Comparison of ENCODE assay signal across 12 cellular contexts in the genomic region with DNA sequence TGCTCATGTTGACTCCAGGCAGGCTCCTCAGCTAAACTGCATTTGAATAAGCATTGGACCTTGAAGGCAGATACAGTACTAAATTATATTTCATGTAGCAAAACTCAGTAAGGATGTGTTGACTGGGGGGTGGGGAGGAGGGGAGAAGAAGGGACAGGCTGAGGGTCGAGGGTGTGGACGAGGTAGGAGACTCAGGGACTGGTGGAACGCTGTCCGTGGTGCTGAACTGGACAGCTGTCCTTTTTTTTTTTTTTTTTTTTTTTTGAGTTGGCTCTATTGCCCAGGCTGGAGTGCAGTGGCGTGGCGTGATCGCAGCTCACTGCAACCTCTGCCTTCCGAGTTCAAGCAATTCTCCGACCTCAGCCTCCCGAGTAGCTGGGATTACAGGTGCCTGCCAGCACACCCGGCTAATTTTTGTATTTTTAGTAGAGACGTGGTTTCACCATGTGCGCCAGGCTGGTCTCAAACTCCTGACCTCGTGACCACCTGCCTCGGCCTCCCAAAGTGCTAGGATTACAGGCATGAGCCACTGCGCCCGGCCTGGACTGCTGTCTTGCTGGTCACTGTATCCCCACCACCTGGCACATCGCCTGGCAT. TPM values are rescaled to one million over a fixed set of nuclear protein-coding genes. Genes with fewer than 3 reads are reported as not detected.
A peak's percentile ranks its signal among the peaks of the same experiment; 100 is the strongest.
DNase-seq lines count a peak whose midpoint lies in the region; ATAC-seq and TF ChIP-seq lines count a peak whose summit lies in the region.
"Had no signal": no experiment of that assay in that cellular context is flagged by ENCODE, and none has a peak within 500 bp of the region (broad histone marks: within the 10 kb centered on the region; RNA-seq: fewer than 3 reads in every experiment).

No MANE protein-coding gene starts in this region.

- intact Hi-C loops in A673 (cut with micrococcal nuclease; ENCODE audit: unreplicated experiment) = no loop called here

- 15 to 18% methylated on average over 18 of the region's 18 CpGs for WGBS in GM23248 (ENCODE audit: low coverage in 1 of 2, low lambda C conversion rate in 2 of 2, missing lambda C conversion rate in 2 of 2), 2 experiments

- no peak for TF ChIP-seq CTCF in A673 (conservative IDR thresholded peaks at IDR 0.05; ENCODE audit: low read depth, low read length)
- TF ChIP-seq CTCF in fibroblast of villous mesenchyme (IDR thresholded peaks at IDR 0.05; ENCODE audit: insufficient read depth, low read depth, low read length) = no peak
- TF ChIP-seq CTCF in right atrium auricular region (IDR thresholded peaks at IDR 0.05) = no peak

- H3K9me3 ChIP-seq in A673 (ENCODE audit: low read depth, low read length, poor library complexity, severe bottlenecking) (no peaks in the 10 kb centered on the region), GM23248 (ENCODE audit: low read depth) (no peaks in the 10 kb centered on the region), right atrium auricular region (no peaks in the 10 kb centered on the region)

- no peaks in the 10 kb centered on the region for H3K9me2 ChIP-seq in GM23248 (ENCODE audit: insufficient read depth)

- CTCF ChIA-PET in A673 (lab: Charles Lee) = no interaction called here

- H3K27me3 ChIP-seq in A673 (replicated peaks; ENCODE audit: insufficient read depth, low read depth, low read length, poor library complexity) (peaks cover 8% of the 10 kb centered on the region), GM23248 (replicated peaks; ENCODE audit: insufficient read depth) (no peaks in the 10 kb centered on the region), right atrium auricular region (no peaks in the 10 kb centered on the region)

- H3K27ac ChIP-seq in A673 (ENCODE audit: low read depth, low read length, poor library complexity, severe bottlenecking) = no peak overlapping the region
- H3K27ac ChIP-seq in GM23248 = no peak overlapping the region
- no peak overlapping the region for H3K27ac ChIP-seq in right atrium auricular region
- H3K27ac ChIP-seq: C4-2B had no signal

- DNase-seq in A673 (ENCODE audit: low spot score) (peak; percentile 25), GM23248 (peak; percentile 36), RPMI7951 (ENCODE audit: low read depth) (peak; percentile 38), fibroblast of villous mesenchyme (ENCODE audit: low read depth) (peak; percentile 26), NCI-H446 (lab: John Stamatoyannopoulos, UW) (no peak), right atrium auricular region (ENCODE audit: low spot score) (no peak), NCI-H2081 treated with DMSO at 0.1 percent for 48 hours (lab: John Stamatoyannopoulos, UW) (no peak)
- DNase-seq: stimulated activated CD4-positive, alpha-beta T cell treated with anti-CD3 and anti-CD28 coated beads, Interleukin-4, amount 100 ng/mL, for 4 hours; T-helper 9 cell had no signal

- H3F3A ChIP-seq in GM23248 (ENCODE audit: insufficient read depth) = no peaks in the 10 kb centered on the region

- no peak overlapping the region for H3K9ac ChIP-seq in GM23248

- POLR2A ChIA-PET in A673 (lab: Charles Lee; ENCODE audit: low non-redundant PET) = interaction anchor here (0.6 kb wide), 1 partner anchor 43 kb away, joined by 3 read pairs; no protein-coding TSS in a partner anchor

- H4K20me1 ChIP-seq in GM23248 (ENCODE audit: insufficient read depth) = no peaks in the 10 kb centered on the region

- H3K36me3 ChIP-seq in A673 (ENCODE audit: insufficient read depth, low read length, poor library complexity, severe bottlenecking) (no peaks in the 10 kb centered on the region), GM23248 (ENCODE audit: low read depth) (no peaks in the 10 kb centered on the region), right atrium auricular region (no peaks in the 10 kb centered on the region)

- ATAC-seq in HG02759 (IDR thresholded peaks at IDR 0.05; ENCODE audit: unreplicated experiment) = no peak

- H3K79me2 ChIP-seq in GM23248 (ENCODE audit: insufficient read depth) = no peaks in the 10 kb centered on the region

- in situ Hi-C loops in GM23248 (cut with MboI) = no loop called here

- H3K4me1 ChIP-seq in A673 (ENCODE audit: insufficient read depth, low read length, poor library complexity, severe bottlenecking) (no peaks in the 10 kb centered on the region), GM23248 (ENCODE audit: insufficient read depth) (no peaks in the 10 kb centered on the region), right atrium auricular region (no peaks in the 10 kb centered on the region)

- no TSS peak for BruUV-seq in A673 (replicated peaks; lab: Mats Ljungman, UMichigan)

- H3K4me2 ChIP-seq in GM23248 (ENCODE audit: unreplicated experiment) = no peak overlapping the region

- no peak overlapping the region for H2AFZ ChIP-seq in GM23248

- H3K4me3 ChIP-seq in A673 (ENCODE audit: low read depth, low read length, poor library complexity, severe bottlenecking) (no peak overlapping the region), GM23248 (no peak overlapping the region), fibroblast of villous mesenchyme (ENCODE audit: low read depth, low read length) (no peak overlapping the region), right atrium auricular region (no peak overlapping the region)

RNA-seq across cellular contexts. Expression of a gene that starts 33.2 kb away (rescaled TPM):
- total RNA-seq in A673 (2021) = not detected in 2 replicates
- total RNA-seq in GM23248 (2014; rRNA removed; shearing (Covaris generic)) = not detected in 2 replicates
- polyA plus RNA-seq in GM23248 (2016; fragmentation: Nextera tagmentation; extraction: Ambion mirVana) = not detected in 2 replicates
- total RNA-seq in RPMI7951 (2014; rRNA removed; shearing (Covaris generic)) = 0.36 and 0.39 TPM in 2 replicates
- not detected in 2 replicates for total RNA-seq in fibroblast of villous mesenchyme
- total RNA-seq in right atrium auricular region = not detected
- total RNA-seq: temporal lobe had no signal

RNA-seq across cellular contexts. Expression of a gene that starts 36.4 kb away (rescaled TPM):
- total RNA-seq in A673 (2021) = 0.26 TPM in 1 of 2 replicates, not detected in the other
- not detected in 2 replicates for total RNA-seq in GM23248 (2014; rRNA removed; shearing (Covaris generic))
- polyA plus RNA-seq in GM23248 (2016; fragmentation: Nextera tagmentation; extraction: Ambion mirVana) = not detected in 2 replicates
- total RNA-seq in RPMI7951 (2014; rRNA removed; shearing (Covaris generic)) = 0.10 and 0.36 TPM in 2 replicates
- total RNA-seq in fibroblast of villous mesenchyme = not detected in 2 replicates
- not detected for total RNA-seq in right atrium auricular region

Comparison
In these comparisons a context has a peak if more than half of its experiments do, and no peak if none do; other contexts are left out.
1. DNase-seq: peak in A673 (single experiment), GM23248 (single experiment), RPMI7951 (single experiment) and fibroblast of villous mesenchyme (single experiment); none in NCI-H446 (0 of 2), right atrium auricular region (single experiment) and NCI-H2081 treated with DMSO at 0.1 percent for 48 hours (single experiment).